Comparison of ENCODE assay signal across 12 cellular contexts in genomic region chr22:36432592-36433317, GRCh38. TPM values are rescaled to one million over a fixed set of nuclear protein-coding genes. Genes with fewer than 3 reads are reported as not detected.
DNase-seq lines count a peak whose midpoint lies in the region; ATAC-seq and TF ChIP-seq lines count a peak whose summit lies in the region.
"Had no signal": no experiment of that assay in that cellular context is flagged by ENCODE, and none has a peak within 500 bp of the region (broad histone marks: within the 10 kb centered on the region; RNA-seq: fewer than 3 reads in every experiment).

No MANE protein-coding gene starts in this region.

- TF ChIP-seq CTCF in HFFc6 (IDR thresholded peaks at IDR 0.05) (no peak), activated B cell treated with CpG ODN at 0.5 μM for 24 hours (IDR thresholded peaks at IDR 0.05) (no peak), spleen (IDR thresholded peaks at IDR 0.05 in 8 of 11, conservative IDR thresholded peaks at IDR 0.05 in 3 of 11) (no peak), gastroesophageal sphincter (IDR thresholded peaks at IDR 0.05) (no peak)

- H3K27ac Mint-ChIP-seq in HFFc6 (peak overlapping the region; percentile 28; the same call in 1 of the 2 replicates), activated B cell treated with CpG ODN at 0.5 μM for 24 hours (peak overlapping the region; percentile 42)

- H3K9me3 Mint-ChIP-seq in HFFc6, result no peaks in the 10 kb centered on the region
- no peaks in the 10 kb centered on the region for H3K9me3 Mint-ChIP-seq in activated B cell treated with CpG ODN at 0.5 μM for 24 hours
- H3K9me3 Mint-ChIP-seq: neural crest cell had no signal

- ATAC-seq in activated B cell treated with CpG ODN at 0.5 μM for 24 hours (ENCODE audit: low read depth) (no peak), gastroesophageal sphincter (no peak), HG02588 (IDR thresholded peaks at IDR 0.05; ENCODE audit: unreplicated experiment) (no peak)

- H3K27me3 ChIP-seq in spleen (replicated peaks in 1 of 7) (no peaks in the 10 kb centered on the region), gastroesophageal sphincter (no peaks in the 10 kb centered on the region)

- WGBS in spleen, 5 donors, result 70 to 82% (median 75%) methylated on average over 15 of the region's 15 CpGs
- WGBS in gastroesophageal sphincter (ENCODE audit: low coverage in 1 of 2), 2 donors, result 67 to 86% methylated on average over 4 to 13 of the region's 15 CpGs

- intact Hi-C loops in activated B cell treated with CpG ODN at 0.5 μM for 24 hours (cut with micrococcal nuclease) (no loop called here), spleen (cut with DNase I; ENCODE audit: low total_unique reads) (no loop called here)

- CTCF ChIA-PET in activated B cell treated with CpG ODN at 0.5 μM for 24 hours (lab: Charles Lee), result no interaction called here

- H3K27ac ChIP-seq in spleen (peak overlapping the region in 7 of 8 donors; percentile 1 to 83 (median 65)), gastroesophageal sphincter (no peak overlapping the region)
- H3K27ac ChIP-seq: epithelial cell of prostate had no signal

- no peaks in the 10 kb centered on the region for H3K36me3 ChIP-seq in spleen
- no peaks in the 10 kb centered on the region for H3K36me3 ChIP-seq in gastroesophageal sphincter

- H3K4me1 ChIP-seq in spleen (peaks cover 15 to 69% (median 40%) of the 10 kb centered on the region in 6 donors), gastroesophageal sphincter (peaks cover 0 to 7% (median 0%) of the 10 kb centered on the region in 3 donors)

- TF ChIP-seq POLR2A in spleen (IDR thresholded peaks at IDR 0.05) (no peak), gastroesophageal sphincter (IDR thresholded peaks at IDR 0.05) (no peak)

- no peaks in the 10 kb centered on the region for H3K9me3 ChIP-seq in spleen
- H3K9me3 ChIP-seq in gastroesophageal sphincter, result no peaks in the 10 kb centered on the region

- H3K36me3 Mint-ChIP-seq in HFFc6 (ENCODE audit: low read depth) (no peaks in the 10 kb centered on the region), activated B cell treated with CpG ODN at 0.5 μM for 24 hours (ENCODE audit: low read depth) (no peaks in the 10 kb centered on the region)

- peaks cover 28% of the 10 kb centered on the region for H3K4me1 Mint-ChIP-seq in HFFc6 (ENCODE audit: low read depth)
- H3K4me1 Mint-ChIP-seq in activated B cell treated with CpG ODN at 0.5 μM for 24 hours, result peaks cover 23% of the 10 kb centered on the region

- H3K27me3 Mint-ChIP-seq in HFFc6 (ENCODE audit: insufficient read depth) (no peaks in the 10 kb centered on the region; the same call in none of the 2 replicates), activated B cell treated with CpG ODN at 0.5 μM for 24 hours (no peaks in the 10 kb centered on the region)

- H3K4me3 Mint-ChIP-seq in HFFc6 (no peak overlapping the region), activated B cell treated with CpG ODN at 0.5 μM for 24 hours (no peak overlapping the region)
- H3K4me3 Mint-ChIP-seq: neural crest cell had no signal

- DNase-seq in HFFc6 (no peak), activated B cell treated with CpG ODN at 0.5 μM for 24 hours (no peak), left kidney (ENCODE audit: low read depth, low spot score) (peak; percentile 34), spleen (no peak), NCI-H1694 (lab: John Stamatoyannopoulos, UW) (no peak)
- DNase-seq: NCI-H1436 treated with DMSO at 0.1 percent for 48 hours; NK-92 treated with Interleukin-12 subunit alpha and Interleukin-12 subunit beta, amount 100 ng/mL, for 24 hours; stimulated activated naive CD4-positive, alpha-beta T cell had no signal

- no peak for TF ChIP-seq EP300 in gastroesophageal sphincter (IDR thresholded peaks at IDR 0.05)

- POLR2A ChIA-PET in activated B cell treated with CpG ODN at 0.5 μM for 24 hours (lab: Charles Lee), result interaction anchor here (1.5 kb wide), 1 partner anchor 13 kb away, joined by 3 read pairs; no protein-coding TSS in a partner anchor

- H3K4me3 ChIP-seq in spleen (no peak overlapping the region), gastroesophageal sphincter (no peak overlapping the region)

RNA-seq across cellular contexts. Expression of gene MYH9, which starts 45.0 kb away (rescaled TPM):
- total RNA-seq in HFFc6 (2021; fragmentation: NEBNext Ultra II Directional; extraction: Animal tissue kit (Norgen Biotek cat#: 25700)), result 1,000 to 10,000 TPM in 2 of 6 experiments, 100 to 1,000 TPM in 4; 881 to 1,084 (median 937) TPM
- total RNA-seq in activated B cell treated with CpG ODN at 0.5 μM for 24 hours (714 and 755 TPM in 2 replicates), spleen (1,000 to 10,000 TPM in 4 of 7 donors, 100 to 1,000 TPM in 3; 575 to 1,376 (median 1,013) TPM), gastroesophageal sphincter (100 to 1,000 TPM; 304 to 366 (median 322) TPM)
- polyA plus RNA-seq in spleen, result 100 to 1,000 TPM in 1 of 3 donors, 10 to 100 TPM in 2; 59.8 to 166 (median 71.1) TPM

RNA-seq across cellular contexts. Expression of gene TXN2, which starts 48.7 kb away (rescaled TPM):
- 100 to 1,000 TPM in 2 of 6 experiments, 10 to 100 TPM in 4; 90.3 to 109 (median 96.1) TPM for total RNA-seq in HFFc6 (2021; fragmentation: NEBNext Ultra II Directional; extraction: Animal tissue kit (Norgen Biotek cat#: 25700))
- total RNA-seq in activated B cell treated with CpG ODN at 0.5 μM for 24 hours, result 59.1 and 71.7 TPM in 2 replicates
- total RNA-seq in spleen, result 10 to 100 TPM; 52.6 to 87.1 (median 64.6) TPM
- 100 to 1,000 TPM in 1 of 3 donors, 10 to 100 TPM in 2; 70.5 to 105 (median 90.1) TPM for polyA plus RNA-seq in spleen
- 10 to 100 TPM; 36.4 to 78.3 (median 63.4) TPM for total RNA-seq in gastroesophageal sphincter

Comparison
In these comparisons a context has a peak if more than half of its experiments do, and no peak if none do; other contexts are left out.
1. H3K27ac ChIP-seq: peak in spleen (7 of 8); none in gastroesophageal sphincter (0 of 4).